ENCODE assay signal across 8 cellular contexts in the genomic region with DNA sequence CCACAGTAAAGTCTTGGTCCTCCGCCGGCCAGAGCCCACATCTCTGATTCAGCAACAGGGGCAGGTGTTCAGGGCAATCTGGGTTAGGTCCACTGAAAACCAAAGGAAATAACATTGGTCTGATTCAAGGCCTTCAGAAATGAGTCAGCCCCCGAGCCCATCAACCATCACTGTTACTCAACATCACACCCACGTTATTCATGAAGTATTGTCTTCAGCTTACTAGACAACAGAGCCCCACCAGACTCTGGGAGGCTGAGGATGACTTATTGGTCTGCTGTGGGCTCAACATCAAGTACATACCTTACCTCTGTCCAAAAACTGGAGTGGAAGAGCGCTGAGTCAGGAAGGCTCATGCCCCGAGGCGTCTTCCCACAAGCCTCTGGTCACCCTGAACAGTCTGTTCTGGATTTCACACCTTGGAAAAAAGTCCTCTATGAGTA.
DNase-seq lines count a peak whose midpoint lies in the region; ATAC-seq and TF ChIP-seq lines count a peak whose summit lies in the region.

No MANE protein-coding gene starts in this region.

- DNase-seq in AG04449 (ENCODE audit: low read depth, low spot score) (peak; percentile 97), foreskin melanocyte (peak; percentile 59), NCI-H524 treated with DMSO at 0.1 percent for 48 hours (lab: John Stamatoyannopoulos, UW) (no peak), NCI-H510A treated with DMSO at 0.1 percent for 48 hours (lab: John Stamatoyannopoulos, UW) (no peak)
- peak; percentile 61 for DNase-seq in T-helper 2 cell treated with Interferon-gamma antibody and Interleukin-4, amounts not matched to agents 5 μg/mL and 100 μg/mL, for 36 hours (ENCODE audit: low spot score)
- peak; percentile 56 for DNase-seq in stimulated activated naive B cell treated with anti-CD40 and anti-IgM and Interleukin-4, amounts not matched to agents 10 μg/mL and 1 μg/mL and 100 μg/mL, for 72 hours

- TF ChIP-seq CTCF in AG04449 (IDR thresholded peaks at IDR 0.05; ENCODE audit: insufficient read depth, low read length, missing control alignments) = no peak

- H3K4me3 Mint-ChIP-seq in T-helper 2 cell treated with Interferon-gamma antibody and Interleukin-4, amounts not matched to agents 5 μg/mL and 100 μg/mL, for 36 hours = no peak overlapping the region
- H3K4me3 Mint-ChIP-seq in stimulated activated naive B cell treated with anti-CD40 and anti-IgM and Interleukin-4, amounts not matched to agents 10 μg/mL and 1 μg/mL and 100 μg/mL, for 72 hours = peak overlapping the region; percentile 45 to 66

- no peaks in the 10 kb centered on the region for H3K9me3 Mint-ChIP-seq in T-helper 2 cell treated with Interferon-gamma antibody and Interleukin-4, amounts not matched to agents 5 μg/mL and 100 μg/mL, for 36 hours
- H3K9me3 Mint-ChIP-seq in stimulated activated naive B cell treated with anti-CD40 and anti-IgM and Interleukin-4, amounts not matched to agents 10 μg/mL and 1 μg/mL and 100 μg/mL, for 72 hours = no peaks in the 10 kb centered on the region

- no peaks in the 10 kb centered on the region for H3K36me3 Mint-ChIP-seq in T-helper 2 cell treated with Interferon-gamma antibody and Interleukin-4, amounts not matched to agents 5 μg/mL and 100 μg/mL, for 36 hours (ENCODE audit: low read depth)
- H3K36me3 Mint-ChIP-seq in stimulated activated naive B cell treated with anti-CD40 and anti-IgM and Interleukin-4, amounts not matched to agents 10 μg/mL and 1 μg/mL and 100 μg/mL, for 72 hours = no peaks in the 10 kb centered on the region

- ATAC-seq in GM18867 (IDR thresholded peaks at IDR 0.05; ENCODE audit: unreplicated experiment) (peak; percentile 90), HG03025 (IDR thresholded peaks at IDR 0.05; ENCODE audit: low FRiP score, unreplicated experiment) (peak; percentile 65)
- peak; percentile 94 to 96 for ATAC-seq in stimulated activated naive B cell treated with anti-CD40 and anti-IgM and Interleukin-4, amounts not matched to agents 10 μg/mL and 1 μg/mL and 100 μg/mL, for 72 hours (replicated peaks)

- no peak overlapping the region for H3K4me3 ChIP-seq in AG04449 (ENCODE audit: low read depth, low read length)

- no peaks in the 10 kb centered on the region for H3K27me3 Mint-ChIP-seq in T-helper 2 cell treated with Interferon-gamma antibody and Interleukin-4, amounts not matched to agents 5 μg/mL and 100 μg/mL, for 36 hours (ENCODE audit: low read depth)
- no peaks in the 10 kb centered on the region for H3K27me3 Mint-ChIP-seq in stimulated activated naive B cell treated with anti-CD40 and anti-IgM and Interleukin-4, amounts not matched to agents 10 μg/mL and 1 μg/mL and 100 μg/mL, for 72 hours

- CTCF ChIA-PET in AG04449 (lab: Yijun Ruan, JAX) = interaction anchor here (1.2 to 5.3 kb wide), 3 partner anchors 15 to 752 kb away, joined by 3 to 26 read pairs (median 6); no protein-coding TSS in a partner anchor

- no peak overlapping the region for H3K27ac Mint-ChIP-seq in T-helper 2 cell treated with Interferon-gamma antibody and Interleukin-4, amounts not matched to agents 5 μg/mL and 100 μg/mL, for 36 hours
- peak overlapping the region; percentile 85 for H3K27ac Mint-ChIP-seq in stimulated activated naive B cell treated with anti-CD40 and anti-IgM and Interleukin-4, amounts not matched to agents 10 μg/mL and 1 μg/mL and 100 μg/mL, for 72 hours

- peaks cover 12% of the 10 kb centered on the region for H3K4me1 Mint-ChIP-seq in T-helper 2 cell treated with Interferon-gamma antibody and Interleukin-4, amounts not matched to agents 5 μg/mL and 100 μg/mL, for 36 hours (ENCODE audit: low read depth)
- peaks cover 46 to 64% of the 10 kb centered on the region in 2 donors for H3K4me1 Mint-ChIP-seq in stimulated activated naive B cell treated with anti-CD40 and anti-IgM and Interleukin-4, amounts not matched to agents 10 μg/mL and 1 μg/mL and 100 μg/mL, for 72 hours

- POLR2A ChIA-PET in AG04449 (lab: Yijun Ruan, JAX) = interaction anchor here (1.0 to 3.5 kb wide), 6 partner anchors 13 to 329 kb away, joined by 3 to 20 read pairs (median 10); a partner anchor contains a TSS

Comparison
In these comparisons a context has a peak if more than half of its experiments do, and no peak if none do; other contexts are left out.
1. DNase-seq: peak in AG04449 (single experiment), T-helper 2 cell treated with Interferon-gamma antibody and Interleukin-4, amounts not matched to agents 5 μg/mL and 100 μg/mL, for 36 hours (single experiment), foreskin melanocyte (single experiment) and stimulated activated naive B cell treated with anti-CD40 and anti-IgM and Interleukin-4, amounts not matched to agents 10 μg/mL and 1 μg/mL and 100 μg/mL, for 72 hours (single experiment); none in NCI-H524 treated with DMSO at 0.1 percent for 48 hours (single experiment) and NCI-H510A treated with DMSO at 0.1 percent for 48 hours (single experiment).
2. Peak in every context shown above with its lines, with median percentiles within 50 percentile points of each other: ATAC-seq.